25 cellular contexts compared by ENCODE assay signal in the genomic region with DNA sequence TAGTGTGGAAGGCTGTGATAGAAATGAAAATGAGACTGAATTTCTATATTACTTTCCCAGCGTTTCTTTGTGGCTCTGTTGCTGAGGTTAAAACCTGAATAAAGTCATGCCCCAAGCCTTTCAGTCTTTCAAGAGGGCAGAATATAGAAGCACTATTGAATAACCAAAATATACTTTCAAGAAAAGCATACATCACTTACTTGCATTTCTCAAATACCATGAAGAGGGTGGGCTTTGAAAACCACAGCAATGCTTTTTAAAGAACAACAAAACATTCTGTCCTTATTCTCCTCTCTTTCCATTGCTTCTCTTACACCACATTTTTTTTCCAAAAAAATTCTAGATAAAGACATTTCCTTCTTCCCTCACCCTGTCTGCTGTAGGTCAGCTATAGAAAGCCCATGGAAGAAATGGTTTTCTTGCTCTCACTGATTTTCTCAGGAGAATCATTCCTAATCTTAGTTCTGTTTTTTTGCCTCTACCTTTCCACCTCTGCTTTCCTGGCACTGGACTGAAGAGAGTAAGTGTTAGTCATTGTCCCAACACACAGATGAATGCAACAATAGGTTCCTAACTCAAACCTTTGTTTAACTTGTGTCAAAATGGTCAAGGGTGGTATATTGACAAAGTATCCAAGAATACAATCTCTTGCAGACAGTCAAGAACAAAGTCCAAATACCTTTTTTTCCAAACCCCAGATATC. TPM values are rescaled to one million over a fixed set of nuclear protein-coding genes. Genes with fewer than 3 reads are reported as not detected.
DNase-seq lines count a peak whose midpoint lies in the region; ATAC-seq and TF ChIP-seq lines count a peak whose summit lies in the region.
"Had no signal": no experiment of that assay in that cellular context is flagged by ENCODE, and none has a peak within 500 bp of the region (broad histone marks: within the 10 kb centered on the region; RNA-seq: fewer than 3 reads in every experiment).

No MANE protein-coding gene starts in this region.

- in situ Hi-C loops in astrocyte of the spinal cord (cut with HindIII; ENCODE audit: low sequenced_read_pairs): no loop called here

- H3K4me2 ChIP-seq in smooth muscle cell: peak overlapping the region; percentile 30

- H3K4me1 ChIP-seq in smooth muscle cell (ENCODE audit: low read depth): peaks cover 4% of the 10 kb centered on the region
- H3K4me1 ChIP-seq: breast epithelium, lower lobe of right lung had no signal

- H3K36me3 ChIP-seq in smooth muscle cell (ENCODE audit: low read depth): peaks cover 6% of the 10 kb centered on the region
- H3K36me3 ChIP-seq: breast epithelium, lower lobe of right lung, ovary, transverse colon had no signal

- no peaks in the 10 kb centered on the region for H3K79me2 ChIP-seq in smooth muscle cell (ENCODE audit: low read depth)

- WGBS in smooth muscle cell (ENCODE audit: low lambda C conversion rate): 65% methylated on average over 1 of the region's 1 CpG

- peak; percentile 8 for DNase-seq in HCEC 1CT
- peak; percentile 29 for DNase-seq in astrocyte of the spinal cord (ENCODE audit: low read depth, low spot score)
- DNase-seq in foreskin melanocyte: peak; percentile 64
- DNase-seq in smooth muscle cell (lab: John Stamatoyannopoulos, UW; ENCODE audit: unreplicated experiment): no peak
- no peak for DNase-seq in GM19240 (ENCODE audit: insufficient read length, low spot score)
- DNase-seq in dermis blood vessel endothelial cell: no peak
- DNase-seq: activated CD8-positive, alpha-beta T cell treated with anti-CD3 and anti-CD28 coated beads, Interleukin-2, amount 10 ng/mL, durations not matched to agents 7 days and 5 days; activated naive CD4-positive, alpha-beta T cell treated with anti-CD3 and anti-CD28 coated beads, Interleukin-2, amount 10 ng/mL, durations not matched to agents 7 days and 5 days; activated T-cell treated with anti-CD3 and anti-CD28 coated beads, Interleukin-2, amount 50 U/mL, for 24 hours; dorsolateral prefrontal cortex; H9; KBM-7; lower lobe of right lung; naive B cell; NCI-H187 treated with DMSO at 0.1 percent for 48 hours; NCI-H446 treated with DMSO at 0.1 percent for 48 hours; ovary; RPMI8226; stimulated activated CD4-positive, alpha-beta T cell treated with anti-CD3 and anti-CD28 coated beads, Interleukin-2, amount 100 ng/mL, for 48 hours; stimulated activated naive CD8-positive, alpha-beta T cell treated with anti-CD3 and anti-CD28 coated beads, Interleukin-15, amount 100 ng/mL, for 72 hours; T1000; transverse colon had no signal

- peak overlapping the region; percentile 2 for H2AFZ ChIP-seq in smooth muscle cell (ENCODE audit: low read depth)

- no peak overlapping the region for H3K4me3 ChIP-seq in astrocyte of the spinal cord (ENCODE audit: low read depth, low read length)
- no peak overlapping the region for H3K4me3 ChIP-seq in smooth muscle cell
- H3K4me3 ChIP-seq: breast epithelium, dorsolateral prefrontal cortex, lower lobe of right lung, ovary, transverse colon had no signal

- no peak for ATAC-seq in HG02798 (IDR thresholded peaks at IDR 0.05; ENCODE audit: poor library complexity, unreplicated experiment)
- ATAC-seq: activated CD4-positive, CD25-positive, alpha-beta regulatory T cell treated with anti-CD3 and anti-CD28 coated beads, Interleukin-2, amount 50 U/mL, for 24 hours; activated CD8-positive, alpha-beta T cell treated with anti-CD3 and anti-CD28 coated beads, Interleukin-2, amount 10 ng/mL, durations not matched to agents 7 days and 5 days; lower lobe of right lung; stimulated activated naive CD8-positive, alpha-beta T cell treated with anti-CD3 and anti-CD28 coated beads, Interleukin-15, amount 100 ng/mL, for 72 hours had no signal

- TF ChIP-seq CTCF in astrocyte of the spinal cord (IDR thresholded peaks at IDR 0.05; ENCODE audit: low read depth, low read length) (no peak), smooth muscle cell (IDR thresholded peaks at IDR 0.05; ENCODE audit: borderline replicate concordance, insufficient read depth, poor library complexity, severe bottlenecking) (no peak)

- H3K9ac ChIP-seq in smooth muscle cell (ENCODE audit: low read depth): peak overlapping the region; percentile 2

- H4K20me1 ChIP-seq in smooth muscle cell (ENCODE audit: low read depth): no peaks in the 10 kb centered on the region

- H3K9me3 ChIP-seq in smooth muscle cell (replicated peaks; ENCODE audit: low read depth): no peaks in the 10 kb centered on the region
- H3K9me3 ChIP-seq: ovary had no signal

- H3K27me3 ChIP-seq in smooth muscle cell (ENCODE audit: low read depth): no peaks in the 10 kb centered on the region
- H3K27me3 ChIP-seq: breast epithelium, dorsolateral prefrontal cortex, ovary, transverse colon had no signal

- peak overlapping the region; percentile 71 for H3K27ac ChIP-seq in smooth muscle cell (ENCODE audit: low read depth)
- H3K27ac ChIP-seq: breast epithelium, dorsolateral prefrontal cortex, lower lobe of right lung, ovary, transverse colon had no signal

- H3F3A ChIP-seq in smooth muscle cell (ENCODE audit: low read depth): no peaks in the 10 kb centered on the region

RNA-seq across cellular contexts. Expression of gene NUDT12, which starts 51.6 kb away (rescaled TPM):
- total RNA-seq in smooth muscle cell: 14.9 and 16.6 TPM in 2 replicates
- 6.5 and 6.7 TPM in 2 replicates for polyA plus RNA-seq in smooth muscle cell
- 3.4 and 4.6 TPM in 2 replicates for total RNA-seq in dermis blood vessel endothelial cell

Comparison
In these comparisons a context has a peak if more than half of its experiments do, and no peak if none do; other contexts are left out.
1. DNase-seq: peak in HCEC 1CT (single experiment), astrocyte of the spinal cord (single experiment) and foreskin melanocyte (single experiment); none in smooth muscle cell (single experiment), GM19240 (single experiment) and dermis blood vessel endothelial cell (single experiment).